ENCODE assay signal across 8 cellular contexts in genomic region chr3:57434041-57434440, GRCh38.
DNase-seq lines count a peak whose midpoint lies in the region; ATAC-seq and TF ChIP-seq lines count a peak whose summit lies in the region.

No MANE protein-coding gene starts in this region.

- POLR2A ChIA-PET in HEK293T (lab: Yijun Ruan, JAX): no interaction called here

- in situ Hi-C loops in SK-MEL-5 (cut with HindIII; ENCODE audit: low pct_unique_long_range_greater_than_20kb, low sequenced_read_pairs): no loop called here

- ATAC-seq in HG02885 (IDR thresholded peaks at IDR 0.05; ENCODE audit: poor library complexity, unreplicated experiment) (no peak), GM18502 (IDR thresholded peaks at IDR 0.05; ENCODE audit: poor library complexity, unreplicated experiment) (no peak)

- peak; percentile 38 for TF ChIP-seq CTCF in AG09319 (IDR thresholded peaks at IDR 0.05; ENCODE audit: low read depth, low read length)

- CTCF ChIA-PET in HEK293T (lab: Yijun Ruan, JAX): interaction anchor here (1.0 kb wide), 1 partner anchor 36 kb away, joined by 4 read pairs; no protein-coding TSS in a partner anchor

- DNase-seq in AG09319 (ENCODE audit: extremely low read depth, low read depth) (no peak), HEK293T (ENCODE audit: extremely low spot score) (peak; percentile 41), SK-MEL-5 (ENCODE audit: low read depth, low spot score) (peak; percentile 65), hepatic stellate cell (ENCODE audit: low spot score) (peak; percentile 11), COLO668 (lab: John Stamatoyannopoulos, UW; ENCODE audit: unreplicated experiment) (no peak), GM19240 (ENCODE audit: insufficient read length, low spot score) (no peak)

TF ChIP-seq in HEK293T, 16 proteins besides CTCF, POLR2A, EP300 and RAD21:
- TF ChIP-seq TARDBP (IDR thresholded peaks at IDR 0.05): no peak
- 0 out of 2 replicates have a peak, but pooled peaks have one; percentile 33 for TF ChIP-seq PKNOX1 (IDR thresholded peaks at IDR 0.05)
- no peak for TF ChIP-seq L3MBTL2 (conservative IDR thresholded peaks at IDR 0.05)
- TF ChIP-seq HDGF (IDR thresholded peaks at IDR 0.05; ENCODE audit: borderline replicate concordance): no peak
- no peak for TF ChIP-seq ARNT (IDR thresholded peaks at IDR 0.05)

Comparison
In these comparisons a context has a peak if more than half of its experiments do, and no peak if none do; other contexts are left out.
1. DNase-seq: peak in HEK293T (single experiment), SK-MEL-5 (single experiment) and hepatic stellate cell (single experiment); none in AG09319 (single experiment), COLO668 (single experiment) and GM19240 (single experiment).